In genomic region chr4:72522440-72522839, GRCh38 we compare ENCODE assay signal across 9 cellular contexts. TPM values are rescaled to one million over a fixed set of nuclear protein-coding genes. Genes with fewer than 3 reads are reported as not detected.
"Had no signal": no experiment of that assay in that cellular context is flagged by ENCODE, and none has a peak within 500 bp of the region (broad histone marks: within the 10 kb centered on the region; RNA-seq: fewer than 3 reads in every experiment).

No MANE protein-coding gene starts in this region.

- DNase-seq: GM23248, GOT3, H7, HFFc6 had no signal

- H3K36me3 ChIP-seq: HAP-1 had no signal

- H3K36me3 Mint-ChIP-seq: IgD-negative memory B cell had no signal

- H3K27ac ChIP-seq: GM23248, HL-60 had no signal

- H3K9me3 Mint-ChIP-seq: HFFc6 had no signal

- FAIRE-seq: HepG2 had no signal

- H3K4me3 ChIP-seq: GM23248, HAP-1 had no signal

- H3K4me1 Mint-ChIP-seq: IgD-negative memory B cell had no signal

- H3K27me3 Mint-ChIP-seq: IgD-negative memory B cell had no signal

- ATAC-seq: HCT116, HepG2 had no signal

- H3K4me3 Mint-ChIP-seq: HFFc6, IgD-negative memory B cell had no signal

- H3K27ac Mint-ChIP-seq: HFFc6, IgD-negative memory B cell had no signal

RNA-seq across cellular contexts. Expression of gene ADAMTS3, which starts 46.6 kb away (rescaled TPM):
- total RNA-seq: HepG2 had no signal
